Comparison of ENCODE assay signal across 12 cellular contexts in genomic region chrX:134544614-134545255, GRCh38.
DNase-seq lines count a peak whose midpoint lies in the region; TF ChIP-seq lines count a peak whose summit lies in the region.
"Had no signal": no experiment of that assay in that cellular context is flagged by ENCODE, and none has a peak within 500 bp of the region (broad histone marks: within the 10 kb centered on the region; RNA-seq: fewer than 3 reads in every experiment).

No MANE protein-coding gene starts in this region.

- WGBS in suprapubic skin = 25% methylated on average over 31 of the region's 49 CpGs

- peaks cover 54% of the 10 kb centered on the region for H3K27me3 ChIP-seq in suprapubic skin

- peak; percentile 34 for DNase-seq in NCI-H2029 (lab: John Stamatoyannopoulos, UW)
- DNase-seq in NCI-H2029 treated with DMSO at 0.1 percent for 48 hours (lab: John Stamatoyannopoulos, UW) = no peak
- DNase-seq in choroid plexus epithelial cell (ENCODE audit: low read depth) = no peak
- peak; percentile 78 for DNase-seq in left kidney (ENCODE audit: low read depth, low spot score)
- DNase-seq in suprapubic skin (ENCODE audit: low spot score in 2 of 2) = no peak
- no peak for DNase-seq in NOMO-1 treated with DMSO at 0.1 percent for 48 hours (lab: John Stamatoyannopoulos, UW; ENCODE audit: unreplicated experiment)
- no peak for DNase-seq in mucosa of gallbladder (ENCODE audit: low spot score)
- no peak for DNase-seq in activated CD4-positive, alpha-beta T cell treated with anti-CD3 and anti-CD28 coated beads, Interleukin-2, amount 50 U/mL, for 48 hours
- DNase-seq: activated CD8-positive, alpha-beta memory T cell treated with anti-CD3 and anti-CD28 coated beads, Interleukin-2, amount 50 U/mL, for 4 hours; GDM1; T-cell had no signal

- no peaks in the 10 kb centered on the region for H3K36me3 ChIP-seq in suprapubic skin

- no peak for TF ChIP-seq EP300 in suprapubic skin (IDR thresholded peaks at IDR 0.05)

- H3K4me3 ChIP-seq in choroid plexus epithelial cell (ENCODE audit: low read depth, low read length) (peak overlapping the region; percentile 46), suprapubic skin (peak overlapping the region; percentile 22)

- TF ChIP-seq CTCF in choroid plexus epithelial cell (conservative IDR thresholded peaks at IDR 0.05; ENCODE audit: low read depth, low read length) (no peak), suprapubic skin (IDR thresholded peaks at IDR 0.05) (no peak)

- H3K27ac ChIP-seq in suprapubic skin = no peak overlapping the region
- H3K27ac ChIP-seq: 22Rv1 had no signal

- peaks cover 17% of the 10 kb centered on the region for H3K4me1 ChIP-seq in suprapubic skin

- H3K9me3 ChIP-seq in suprapubic skin = no peaks in the 10 kb centered on the region

- TF ChIP-seq POLR2A in suprapubic skin (IDR thresholded peaks at IDR 0.05) = no peak

Comparison
In these comparisons a context has a peak if more than half of its experiments do, and no peak if none do; other contexts are left out.
1. DNase-seq: peak in NCI-H2029 (single experiment) and left kidney (single experiment); none in NCI-H2029 treated with DMSO at 0.1 percent for 48 hours (single experiment), choroid plexus epithelial cell (single experiment), suprapubic skin (0 of 2), NOMO-1 treated with DMSO at 0.1 percent for 48 hours (single experiment), mucosa of gallbladder (single experiment) and activated CD4-positive, alpha-beta T cell treated with anti-CD3 and anti-CD28 coated beads, Interleukin-2, amount 50 U/mL, for 48 hours (0 of 2).